Comparison of ENCODE assay signal across 19 cellular contexts in genomic region chr10:30939643-30940042, GRCh38.
DNase-seq lines count a peak whose midpoint lies in the region; ATAC-seq and TF ChIP-seq lines count a peak whose summit lies in the region.
"Had no signal": no experiment of that assay in that cellular context is flagged by ENCODE, and none has a peak within 500 bp of the region (broad histone marks: within the 10 kb centered on the region; RNA-seq: fewer than 3 reads in every experiment).

No MANE protein-coding gene starts in this region.

- no peak overlapping the region for H3K27ac Mint-ChIP-seq in mesothelial cell of epicardium
- H3K27ac Mint-ChIP-seq: B cell; CD4-positive, alpha-beta T cell; CD8-positive, alpha-beta T cell had no signal

- no peaks in the 10 kb centered on the region for H3K9me3 ChIP-seq in thoracic aorta
- H3K9me3 ChIP-seq: A549, Caco-2 had no signal

- no peaks in the 10 kb centered on the region for H3K27me3 Mint-ChIP-seq in mesothelial cell of epicardium (ENCODE audit: low read depth)
- H3K27me3 Mint-ChIP-seq: B cell; CD4-positive, alpha-beta T cell had no signal

- peaks cover 14% of the 10 kb centered on the region for H3K36me3 Mint-ChIP-seq in mesothelial cell of epicardium

- H3K4me1 ChIP-seq in thoracic aorta (ENCODE audit: control insufficient read depth in 1 of 2, low read depth in 2 of 2), result peaks cover 12 to 32% of the 10 kb centered on the region in 2 donors
- H3K4me1 ChIP-seq: A549; BLaER1 treated with 17β-estradiol and CSF1 and Interleukin-3, amounts not matched to agents 10 nM and 100 nM; Caco-2 had no signal

- peaks cover 13% of the 10 kb centered on the region for H3K9me3 Mint-ChIP-seq in mesothelial cell of epicardium
- H3K9me3 Mint-ChIP-seq: CD4-positive, alpha-beta T cell had no signal

- ATAC-seq in thoracic aorta (ENCODE audit: insufficient number of reproducible peaks, low FRiP score, low read depth) (no peak), GM18868 (IDR thresholded peaks at IDR 0.05; ENCODE audit: unreplicated experiment) (no peak)
- ATAC-seq: A549; CD8-positive, alpha-beta T cell; GM12878 had no signal

- H3K36me3 ChIP-seq in thoracic aorta, result peaks cover 4% of the 10 kb centered on the region

- DNase-seq in coronary artery (ENCODE audit: low spot score) (no peak), fibroblast of peridontal ligament (ENCODE audit: extremely low read depth) (peak; percentile 9), thoracic aorta (ENCODE audit: low spot score) (no peak), mesothelial cell of epicardium (ENCODE audit: low spot score in 2 of 2, unreplicated experiment in 2 of 2) (no peak)
- no peak for DNase-seq in stimulated activated CD4-positive, alpha-beta T cell treated with anti-CD3 and anti-CD28 coated beads, Interleukin-12 subunit alpha, Interleukin-12 subunit beta, amount 100 ng/mL, for 4 hours
- DNase-seq: AML-193; Caco-2; Calu3; CD4-positive, alpha-beta T cell; CD8-positive, alpha-beta T cell; DMS79 treated with DMSO at 0.1 percent for 48 hours; GF-D8 had no signal

- no peaks in the 10 kb centered on the region for H3K4me1 Mint-ChIP-seq in mesothelial cell of epicardium
- H3K4me1 Mint-ChIP-seq: B cell had no signal

- no peaks in the 10 kb centered on the region for H3K27me3 ChIP-seq in thoracic aorta (replicated peaks; ENCODE audit: insufficient read depth)
- H3K27me3 ChIP-seq: BLaER1 treated with 17β-estradiol and CSF1 and Interleukin-3, amounts not matched to agents 10 nM and 100 nM had no signal

- H3K4me3 ChIP-seq in coronary artery (peak overlapping the region; percentile 36), thoracic aorta (peak overlapping the region; percentile 1)
- H3K4me3 ChIP-seq: A549; BLaER1 treated with 17β-estradiol and CSF1 and Interleukin-3, amounts not matched to agents 10 nM and 100 nM; GM12878 had no signal

- TF ChIP-seq CTCF in coronary artery (IDR thresholded peaks at IDR 0.05), result no peak
- no peak for TF ChIP-seq CTCF in thoracic aorta (IDR thresholded peaks at IDR 0.05)
- no peak for TF ChIP-seq CTCF in mesothelial cell of epicardium (IDR thresholded peaks at IDR 0.05; ENCODE audit: unreplicated experiment)

- H3K27ac ChIP-seq in coronary artery (peak overlapping the region in 1 of 2 donors; percentile 56), thoracic aorta (no peak overlapping the region)
- H3K27ac ChIP-seq: 22Rv1; A549; BLaER1 treated with 17β-estradiol and CSF1 and Interleukin-3, amounts not matched to agents 10 nM and 100 nM; C4-2B had no signal

- no peak overlapping the region for H3K4me3 Mint-ChIP-seq in mesothelial cell of epicardium
- H3K4me3 Mint-ChIP-seq: B cell; CD4-positive, alpha-beta T cell; CD8-positive, alpha-beta T cell had no signal
